ENCODE assay signal across 14 cellular contexts in the genomic region with DNA sequence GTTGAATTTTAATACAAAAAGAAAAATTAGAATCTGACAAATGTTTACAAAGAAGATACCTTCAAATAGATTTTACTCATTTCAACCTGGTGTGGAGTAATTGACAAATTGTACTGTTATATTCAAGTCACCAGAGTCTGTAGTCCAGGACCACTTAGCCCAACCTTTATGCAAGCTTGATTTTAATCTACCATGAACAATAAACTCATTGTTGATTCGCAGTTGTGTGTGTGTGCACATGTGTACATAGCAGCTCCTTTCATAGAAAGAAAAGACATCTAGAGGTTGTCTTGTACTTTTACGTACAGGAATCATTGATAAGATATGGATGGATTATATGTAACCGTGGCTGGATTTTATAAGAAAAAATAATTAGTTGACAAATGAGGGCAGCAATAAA. TPM values are rescaled to one million over a fixed set of nuclear protein-coding genes. Genes with fewer than 3 reads are reported as not detected.
A peak's percentile ranks its signal among the peaks of the same experiment; 100 is the strongest.
DNase-seq lines count a peak whose midpoint lies in the region; FAIRE-seq and TF ChIP-seq lines count a peak whose summit lies in the region.
"Had no signal": no experiment of that assay in that cellular context is flagged by ENCODE, and none has a peak within 500 bp of the region (broad histone marks: within the 10 kb centered on the region; RNA-seq: fewer than 3 reads in every experiment).

No MANE protein-coding gene starts in this region.

- peaks cover 63% of the 10 kb centered on the region for H3K27me3 Mint-ChIP-seq in osteocyte (ENCODE audit: unreplicated experiment)

- peak; percentile 16 for DNase-seq in NCI-H748 (lab: John Stamatoyannopoulos, UW; ENCODE audit: unreplicated experiment)
- DNase-seq in NCI-H748 treated with DMSO at 0.1 percent for 48 hours (lab: John Stamatoyannopoulos, UW) = no peak
- no peak for DNase-seq in H54 (ENCODE audit: insufficient read length, low spot score)
- DNase-seq in SK-MEL-5 (ENCODE audit: low read depth, low spot score) = peak; percentile 71
- DNase-seq in osteocyte (ENCODE audit: extremely low spot score, unreplicated experiment) = peak; percentile 1
- DNase-seq in occipital lobe (lab: John Stamatoyannopoulos, UW) = no peak
- no peak for DNase-seq in activated CD8-positive, alpha-beta memory T cell treated with anti-CD3 and anti-CD28 coated beads, Interleukin-2, amount 50 U/mL, for 48 hours
- DNase-seq: 8988T, Calu3, DMS79 treated with DMSO at 0.1 percent for 48 hours, GF-D8, GOT3 had no signal

- in situ Hi-C loops in SK-MEL-5 (cut with HindIII; ENCODE audit: low pct_unique_long_range_greater_than_20kb, low sequenced_read_pairs) = no loop called here

- H3K36me3 Mint-ChIP-seq in osteocyte (ENCODE audit: unreplicated experiment) = no peaks in the 10 kb centered on the region
- H3K36me3 Mint-ChIP-seq: CD8-positive, alpha-beta T cell had no signal

- FAIRE-seq in H54 (lab: Jason Lieb, UNC) = peak; percentile 60

- H3K9me3 Mint-ChIP-seq in osteocyte (ENCODE audit: unreplicated experiment) = no peaks in the 10 kb centered on the region
- H3K9me3 Mint-ChIP-seq: CD8-positive, alpha-beta T cell had no signal

- no peak for TF ChIP-seq CTCF in osteocyte (IDR thresholded peaks at IDR 0.05)

- no peaks in the 10 kb centered on the region for H3K4me1 Mint-ChIP-seq in osteocyte (ENCODE audit: unreplicated experiment)

- H3K4me3 Mint-ChIP-seq in osteocyte (ENCODE audit: unreplicated experiment) = no peak overlapping the region
- H3K4me3 Mint-ChIP-seq: B cell; CD8-positive, alpha-beta T cell had no signal

- no peak overlapping the region for H3K27ac Mint-ChIP-seq in osteocyte (ENCODE audit: unreplicated experiment)
- H3K27ac Mint-ChIP-seq: B cell; CD8-positive, alpha-beta T cell had no signal

- no peak for TF ChIP-seq POLR2A in H54 (IDR thresholded peaks at IDR 0.05; ENCODE audit: low read depth, low read length)

RNA-seq across cellular contexts. Expression of gene LRRC37A, which starts 20.7 kb away (rescaled TPM):
- 2.3 and 2.5 TPM in 2 replicates for total RNA-seq in SK-MEL-5 (2014; rRNA removed; shearing (Covaris generic))
- 0.69 and 2.3 TPM in 2 replicates for polyA plus RNA-seq in SK-MEL-5 (2015; cell fraction: cytosol; rRNA removed)
- 6.9 and 8.3 TPM in 2 replicates for polyA plus RNA-seq in SK-MEL-5 (2015; cell fraction: nucleus; rRNA removed)
- total RNA-seq in osteocyte (3.5 and 4.1 TPM in 2 replicates), occipital lobe (3.9 TPM)

Comparison
In these comparisons a context has a peak if more than half of its experiments do, and no peak if none do; other contexts are left out.
1. DNase-seq: peak in NCI-H748 (single experiment), SK-MEL-5 (single experiment) and osteocyte (single experiment); none in NCI-H748 treated with DMSO at 0.1 percent for 48 hours (single experiment), H54 (single experiment), occipital lobe (single experiment) and activated CD8-positive, alpha-beta memory T cell treated with anti-CD3 and anti-CD28 coated beads, Interleukin-2, amount 50 U/mL, for 48 hours (single experiment).